ENCODE assay signal across 8 cellular contexts in genomic region chr2:18387479-18388206, GRCh38.
DNase-seq lines count a peak whose midpoint lies in the region; ATAC-seq and TF ChIP-seq lines count a peak whose summit lies in the region.

No MANE protein-coding gene starts in this region.

- H3K4me3 Mint-ChIP-seq in CD4-positive, alpha-beta T cell, result no peak overlapping the region
- no peak overlapping the region for H3K4me3 Mint-ChIP-seq in activated CD4-positive, alpha-beta memory T cell treated with anti-CD3 and anti-CD28 coated beads for 36 hours
- H3K4me3 Mint-ChIP-seq in endodermal cell, result no peak overlapping the region

- intact Hi-C loops in CD4-positive, alpha-beta T cell (cut with DNase I, micrococcal nuclease), result loop anchor here (1.0 to 2.0 kb wide), 2 partner anchors 1475 to 1476 kb away; no protein-coding TSS in a partner anchor
- intact Hi-C loops in activated CD4-positive, alpha-beta memory T cell treated with anti-CD3 and anti-CD28 coated beads for 36 hours (cut with micrococcal nuclease), result loop anchor here (1.0 kb wide), 1 partner anchor 9 kb away; no protein-coding TSS in a partner anchor

- peak; percentile 52 for ATAC-seq in CD4-positive, alpha-beta T cell (ENCODE audit: poor library complexity)
- ATAC-seq in GM19351 (IDR thresholded peaks at IDR 0.05; ENCODE audit: unreplicated experiment) (peak; percentile 92), HG03439 (IDR thresholded peaks at IDR 0.05; ENCODE audit: unreplicated experiment) (peak; percentile 96)

- no peak overlapping the region for H3K27ac Mint-ChIP-seq in CD4-positive, alpha-beta T cell
- H3K27ac Mint-ChIP-seq in activated CD4-positive, alpha-beta memory T cell treated with anti-CD3 and anti-CD28 coated beads for 36 hours, result no peak overlapping the region
- peak overlapping the region; percentile 26 for H3K27ac Mint-ChIP-seq in endodermal cell

- H3K4me3 ChIP-seq in endodermal cell (ENCODE audit: low read length), result no peak overlapping the region

- H3K27ac ChIP-seq in CD4-positive, alpha-beta T cell (ENCODE audit: low read depth, low read length), result no peak overlapping the region
- H3K27ac ChIP-seq in endodermal cell (ENCODE audit: low read depth, low read length), result no peak overlapping the region

- H3K9me3 ChIP-seq in CD4-positive, alpha-beta T cell (ENCODE audit: control insufficient read depth, low read length), result no peaks in the 10 kb centered on the region
- no peaks in the 10 kb centered on the region for H3K9me3 ChIP-seq in endodermal cell (ENCODE audit: control insufficient read depth, low read length)

- H3K36me3 Mint-ChIP-seq in CD4-positive, alpha-beta T cell (ENCODE audit: low read depth), result no peaks in the 10 kb centered on the region
- no peaks in the 10 kb centered on the region for H3K36me3 Mint-ChIP-seq in activated CD4-positive, alpha-beta memory T cell treated with anti-CD3 and anti-CD28 coated beads for 36 hours
- no peaks in the 10 kb centered on the region for H3K36me3 Mint-ChIP-seq in endodermal cell (ENCODE audit: low read depth)

- no peaks in the 10 kb centered on the region for H3K4me1 Mint-ChIP-seq in CD4-positive, alpha-beta T cell (ENCODE audit: low read depth)
- H3K4me1 Mint-ChIP-seq in activated CD4-positive, alpha-beta memory T cell treated with anti-CD3 and anti-CD28 coated beads for 36 hours (ENCODE audit: low read depth), result no peaks in the 10 kb centered on the region
- peaks cover 26% of the 10 kb centered on the region for H3K4me1 Mint-ChIP-seq in endodermal cell

- TF ChIP-seq CTCF in CD4-positive, alpha-beta T cell (IDR thresholded peaks at IDR 0.05), result peak; percentile 88
- TF ChIP-seq CTCF in endodermal cell (conservative IDR thresholded peaks at IDR 0.05), result peak; percentile 93

- POLR2A ChIA-PET in CD4-positive, alpha-beta T cell (lab: Charles Lee), result no interaction called here
- POLR2A ChIA-PET in activated CD4-positive, alpha-beta memory T cell treated with anti-CD3 and anti-CD28 coated beads for 36 hours (lab: Charles Lee), result no interaction called here

- 48 to 65% methylated on average over 7 to 15 of the region's 15 CpGs for WGBS in endodermal cell (ENCODE audit: insufficient coverage in 1 of 2, insufficient read length in 1 of 2), 2 experiments

- no peak overlapping the region for H3K9ac ChIP-seq in endodermal cell (ENCODE audit: extremely low read depth, low read length, poor library complexity, severe bottlenecking)

- no peaks in the 10 kb centered on the region for H3K36me3 ChIP-seq in endodermal cell (ENCODE audit: control insufficient read depth, insufficient read depth, low read length)

- H3K9me3 Mint-ChIP-seq in CD4-positive, alpha-beta T cell, result no peaks in the 10 kb centered on the region
- H3K9me3 Mint-ChIP-seq in activated CD4-positive, alpha-beta memory T cell treated with anti-CD3 and anti-CD28 coated beads for 36 hours, result no peaks in the 10 kb centered on the region
- no peaks in the 10 kb centered on the region for H3K9me3 Mint-ChIP-seq in endodermal cell

- peaks cover 3% of the 10 kb centered on the region for H3K4me1 ChIP-seq in endodermal cell (ENCODE audit: control insufficient read depth, insufficient read depth, low read length)

- peak; percentile 26 to 60 (median 40) for DNase-seq in CD4-positive, alpha-beta T cell
- DNase-seq in NCI-H510A treated with DMSO at 0.1 percent for 48 hours (lab: John Stamatoyannopoulos, UW) (peak; percentile 89), endodermal cell (peak; percentile 95), midbrain (lab: John Stamatoyannopoulos, UW) (peak; percentile 80)
- DNase-seq in activated CD4-positive, alpha-beta memory T cell treated with anti-CD3 and anti-CD28 coated beads for 36 hours, result peak; percentile 69
- peak; percentile 17 for DNase-seq in stimulated activated CD8-positive, alpha-beta memory T cell treated with anti-CD3 and anti-CD28 coated beads, Interleukin-4, amount 100 ng/mL, for 4 hours (ENCODE audit: low read depth in 2 of 2, low spot score in 1 of 2)

- CTCF ChIA-PET in CD4-positive, alpha-beta T cell (lab: Charles Lee), result interaction anchor here (1.1 kb wide), 1 partner anchor 12 kb away, joined by 3 read pairs; no protein-coding TSS in a partner anchor
- CTCF ChIA-PET in activated CD4-positive, alpha-beta memory T cell treated with anti-CD3 and anti-CD28 coated beads for 36 hours (lab: Charles Lee), result interaction anchor here (0.7 to 2.3 kb wide), 11 partner anchors 9 to 1494 kb away, joined by 3 to 16 read pairs (median 3); no protein-coding TSS in a partner anchor

- H3K27me3 Mint-ChIP-seq in CD4-positive, alpha-beta T cell, result peaks cover 5% of the 10 kb centered on the region
- peaks cover 3% of the 10 kb centered on the region for H3K27me3 Mint-ChIP-seq in activated CD4-positive, alpha-beta memory T cell treated with anti-CD3 and anti-CD28 coated beads for 36 hours
- H3K27me3 Mint-ChIP-seq in endodermal cell (ENCODE audit: insufficient read depth), result no peaks in the 10 kb centered on the region

- no peaks in the 10 kb centered on the region for H3K27me3 ChIP-seq in CD4-positive, alpha-beta T cell (ENCODE audit: control insufficient read depth, insufficient read depth, low read length)
- H3K27me3 ChIP-seq in endodermal cell (ENCODE audit: control insufficient read depth, insufficient read depth, low read length, poor library complexity, severe bottlenecking), result no peaks in the 10 kb centered on the region

Comparison
In these comparisons a context has a peak if more than half of its experiments do, and no peak if none do; other contexts are left out.
1. DNase-seq: peak in every context shown above with its lines; median percentile 95 in endodermal cell; 89 in NCI-H510A treated with DMSO at 0.1 percent for 48 hours; 80 in midbrain; 69 in activated CD4-positive, alpha-beta memory T cell treated with anti-CD3 and anti-CD28 coated beads for 36 hours; 40 in CD4-positive, alpha-beta T cell; 17 in stimulated activated CD8-positive, alpha-beta memory T cell treated with anti-CD3 and anti-CD28 coated beads, Interleukin-4, amount 100 ng/mL, for 4 hours.